14 cellular contexts compared by ENCODE assay signal in the genomic region with DNA sequence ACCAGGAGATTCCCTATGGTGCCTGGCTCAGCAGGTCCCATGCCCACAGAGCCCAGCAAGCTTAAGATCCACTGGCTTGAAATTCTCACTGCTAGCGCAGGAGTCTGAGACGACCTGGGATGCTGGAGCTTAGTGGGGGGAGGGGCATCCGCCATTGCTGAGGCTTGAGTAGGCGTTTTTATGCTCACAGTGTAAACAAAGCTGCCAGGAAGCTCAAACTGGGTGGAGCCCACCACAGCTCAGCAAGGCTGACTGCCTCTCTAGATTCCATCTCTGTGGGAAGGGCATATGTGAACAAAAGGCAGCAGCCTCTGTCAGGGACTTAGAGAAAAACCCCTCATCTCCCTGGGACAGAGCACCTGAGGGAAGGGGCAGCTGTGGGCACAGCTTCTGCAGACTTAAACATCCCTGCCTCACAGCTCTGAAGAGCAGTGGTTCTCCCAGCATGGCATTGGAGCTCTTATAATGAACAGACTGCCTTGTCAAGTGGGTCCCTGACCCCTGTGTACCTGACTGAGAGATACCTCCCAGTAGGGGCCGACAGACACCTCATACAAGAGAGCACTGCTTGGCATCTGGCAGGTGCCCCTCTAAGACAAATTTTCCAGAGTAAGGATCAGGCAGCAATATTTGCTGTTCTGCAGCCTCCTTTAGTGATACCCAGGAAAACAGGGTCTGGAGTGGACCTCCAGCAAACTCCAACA.
DNase-seq lines count a peak whose midpoint lies in the region; ATAC-seq and TF ChIP-seq lines count a peak whose summit lies in the region.
"Had no signal": no experiment of that assay in that cellular context is flagged by ENCODE, and none has a peak within 500 bp of the region (broad histone marks: within the 10 kb centered on the region; RNA-seq: fewer than 3 reads in every experiment).

No MANE protein-coding gene starts in this region.

- H3K4me1 ChIP-seq in iPS-15b (ENCODE audit: control insufficient read depth, insufficient read depth, low read length) (peaks cover 6% of the 10 kb centered on the region), spleen (peaks cover 0 to 28% (median 0%) of the 10 kb centered on the region in 6 donors)

- TF ChIP-seq CTCF in spleen (IDR thresholded peaks at IDR 0.05 in 8 of 11, conservative IDR thresholded peaks at IDR 0.05 in 3 of 11) = no peak

- DNase-seq in NCI-H82 (lab: John Stamatoyannopoulos, UW) (peak; percentile 60), NCI-H82 treated with DMSO at 0.1 percent for 48 hours (lab: John Stamatoyannopoulos, UW; ENCODE audit: unreplicated experiment) (no peak), SK-N-DZ (ENCODE audit: low spot score) (peak; percentile 20), spleen (peak; percentile 81), hypothalamus (lab: John Stamatoyannopoulos, UW) (no peak), T-helper 1 cell (no peak)
- DNase-seq: ACHN, Caco-2, HCEC 1CT, immature natural killer cell, T-helper 17 cell had no signal

- no peaks in the 10 kb centered on the region for H3K27me3 ChIP-seq in iPS-15b (ENCODE audit: control insufficient read depth, insufficient read depth, low read length)
- no peaks in the 10 kb centered on the region for H3K27me3 ChIP-seq in spleen (replicated peaks in 1 of 7)

- H3K9me3 ChIP-seq in iPS-15b (ENCODE audit: control insufficient read depth, insufficient read depth, low read length) (no peaks in the 10 kb centered on the region), spleen (peaks cover 0 to 26% (median 7%) of the 10 kb centered on the region in 8 donors)
- H3K9me3 ChIP-seq: thoracic aorta had no signal

- H3K4me3 ChIP-seq in iPS-15b (ENCODE audit: low read depth, low read length) (peak overlapping the region; percentile 19), spleen (no peak overlapping the region)
- H3K4me3 ChIP-seq: thoracic aorta had no signal

- intact Hi-C loops in spleen (cut with DNase I; ENCODE audit: low total_unique reads) = no loop called here

- peak overlapping the region; percentile 3 for H3K9ac ChIP-seq in iPS-15b (ENCODE audit: low read depth, low read length)

- no peak for ATAC-seq in HG03039 (IDR thresholded peaks at IDR 0.05; ENCODE audit: unreplicated experiment)
- ATAC-seq: T-helper 17 cell had no signal

- TF ChIP-seq POLR2A in spleen (IDR thresholded peaks at IDR 0.05) = no peak

- H3K27ac ChIP-seq in spleen = no peak overlapping the region
- H3K27ac ChIP-seq: thoracic aorta had no signal

- no peaks in the 10 kb centered on the region for H3K36me3 ChIP-seq in iPS-15b (ENCODE audit: control insufficient read depth, insufficient read depth, low read length)
- H3K36me3 ChIP-seq in spleen = no peaks in the 10 kb centered on the region
- H3K36me3 ChIP-seq: thoracic aorta had no signal

- WGBS in spleen, 5 donors = 46 to 72% (median 52%) methylated on average over 4 to 5 of the region's 5 CpGs

Comparison
In these comparisons a context has a peak if more than half of its experiments do, and no peak if none do; other contexts are left out.
1. DNase-seq: peak in NCI-H82 (single experiment), SK-N-DZ (single experiment) and spleen (single experiment); none in NCI-H82 treated with DMSO at 0.1 percent for 48 hours (single experiment), hypothalamus (0 of 51) and T-helper 1 cell (0 of 5).